16 cellular contexts compared by ENCODE assay signal in the genomic region with DNA sequence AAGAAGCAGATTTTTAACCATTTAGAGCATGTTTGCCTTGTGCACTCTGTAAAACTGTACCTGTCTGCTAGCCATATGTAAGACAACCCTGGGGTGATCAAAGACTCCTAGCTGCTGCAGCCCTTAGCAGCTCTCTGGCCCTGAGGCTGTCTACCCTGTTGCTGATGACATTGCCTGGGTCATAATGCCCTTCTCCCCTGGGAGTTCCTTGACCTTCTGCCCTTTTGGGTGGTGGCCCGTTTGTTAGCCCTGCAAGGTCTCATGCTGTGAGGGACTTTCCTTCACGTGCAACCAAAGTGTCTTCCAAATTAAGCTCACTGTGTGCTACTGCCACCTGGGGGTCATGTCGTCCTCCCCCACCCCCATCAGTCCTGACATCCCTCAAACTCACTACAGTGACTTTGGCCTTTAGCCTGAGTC. TPM values are rescaled to one million over a fixed set of nuclear protein-coding genes. Genes with fewer than 3 reads are reported as not detected.
A peak's percentile ranks its signal among the peaks of the same experiment; 100 is the strongest.
DNase-seq lines count a peak whose midpoint lies in the region; ATAC-seq and TF ChIP-seq lines count a peak whose summit lies in the region.
"Had no signal": no experiment of that assay in that cellular context is flagged by ENCODE, and none has a peak within 500 bp of the region (broad histone marks: within the 10 kb centered on the region; RNA-seq: fewer than 3 reads in every experiment).

No MANE protein-coding gene starts in this region.

- H3K36me3 ChIP-seq in GM06990 (ENCODE audit: control insufficient read depth, insufficient read depth, low read length) (no peaks in the 10 kb centered on the region), HEK293 (ENCODE audit: control insufficient read depth in 2 of 2, insufficient read depth in 1 of 2, low read length in 2 of 2) (no peaks in the 10 kb centered on the region), kidney epithelial cell (ENCODE audit: control insufficient read depth, insufficient read depth, low read length) (no peaks in the 10 kb centered on the region)
- H3K36me3 ChIP-seq: BLaER1 treated with 17β-estradiol and CSF1 and Interleukin-3, amounts not matched to agents 10 nM and 100 nM had no signal

- no peaks in the 10 kb centered on the region for H3K27me3 ChIP-seq in GM06990 (replicated peaks; ENCODE audit: control insufficient read depth, insufficient read depth, low read length)
- no peaks in the 10 kb centered on the region for H3K27me3 ChIP-seq in kidney epithelial cell (ENCODE audit: control insufficient read depth, insufficient read depth, low read length)
- H3K27me3 ChIP-seq: BLaER1 treated with 17β-estradiol and CSF1 and Interleukin-3, amounts not matched to agents 10 nM and 100 nM had no signal

- POLR2A ChIA-PET in HEK293 (lab: Yijun Ruan, JAX), result no interaction called here

- CTCF ChIA-PET in HEK293 (lab: Yijun Ruan, JAX), result interaction anchor here (0.6 to 1.5 kb wide), 6 partner anchors 10 to 1128 kb away, joined by 3 to 5 read pairs (median 4); no protein-coding TSS in a partner anchor

- peak; percentile 23 for TF ChIP-seq CTCF in GM06990 (IDR thresholded peaks at IDR 0.05; ENCODE audit: insufficient read depth, low read length, poor library complexity, severe bottlenecking)
- TF ChIP-seq CTCF in HEK293 (tag by site-specific recombination; IDR thresholded peaks at IDR 0.05), result no peak
- peak; percentile 10 for TF ChIP-seq CTCF in kidney epithelial cell (IDR thresholded peaks at IDR 0.05; ENCODE audit: insufficient read depth, low read length, poor library complexity, severe bottlenecking)

- H3K4me3 ChIP-seq in GM06990 (replicated peaks; ENCODE audit: low read depth, low read length) (no peak overlapping the region), HEK293 (ENCODE audit: low read depth, low read length) (no peak overlapping the region), kidney epithelial cell (ENCODE audit: low read depth, low read length) (no peak overlapping the region)
- H3K4me3 ChIP-seq: BLaER1 treated with 17β-estradiol and CSF1 and Interleukin-3, amounts not matched to agents 10 nM and 100 nM; SK-N-MC had no signal

- H3K9me3 ChIP-seq in HEK293 (ENCODE audit: control insufficient read depth, insufficient read depth, low read depth, low read length), result no peaks in the 10 kb centered on the region

- no peak for ATAC-seq in HG02885 (IDR thresholded peaks at IDR 0.05; ENCODE audit: poor library complexity, unreplicated experiment)

- H3K27ac ChIP-seq in HEK293 (ENCODE audit: extremely low read depth, low read depth, low read length), result no peak overlapping the region
- H3K27ac ChIP-seq: BLaER1 treated with 17β-estradiol and CSF1 and Interleukin-3, amounts not matched to agents 10 nM and 100 nM had no signal

- no peak for DNase-seq in GM06990 (ENCODE audit: extremely low read depth, insufficient read length)
- DNase-seq in OCI-M1 (lab: John Stamatoyannopoulos, UW), result peak; percentile 31
- no peak for DNase-seq in kidney epithelial cell (ENCODE audit: low read depth)
- no peak for DNase-seq in globus pallidus (ENCODE audit: low spot score)
- no peak for DNase-seq in activated T-cell treated with anti-CD3 and anti-CD28 coated beads, Interleukin-2, amount 50 U/mL, for 1 hour
- DNase-seq in hepatic stellate cell (ENCODE audit: low spot score), result no peak
- DNase-seq: activated CD4-positive, alpha-beta memory T cell treated with anti-CD3 and anti-CD28 coated beads for 36 hours; activated naive CD8-positive, alpha-beta T cell treated with anti-CD3 and anti-CD28 coated beads for 36 hours; effector memory CD4-positive, alpha-beta T cell; NCI-H2081 treated with DMSO at 0.1 percent for 48 hours; nucleus accumbens; stimulated activated CD4-positive, alpha-beta T cell treated with anti-CD3 and anti-CD28 coated beads, Interleukin-2, amount 100 ng/mL, for 24 hours had no signal

- H3K4me1 ChIP-seq in HEK293 (ENCODE audit: control insufficient read depth, insufficient read depth, low read length), result no peaks in the 10 kb centered on the region
- H3K4me1 ChIP-seq: BLaER1 treated with 17β-estradiol and CSF1 and Interleukin-3, amounts not matched to agents 10 nM and 100 nM had no signal

TF ChIP-seq in HEK293, 187 proteins besides CTCF, POLR2A, EP300 and RAD21 (continues in another document):
- TF ChIP-seq, protein P1, sequence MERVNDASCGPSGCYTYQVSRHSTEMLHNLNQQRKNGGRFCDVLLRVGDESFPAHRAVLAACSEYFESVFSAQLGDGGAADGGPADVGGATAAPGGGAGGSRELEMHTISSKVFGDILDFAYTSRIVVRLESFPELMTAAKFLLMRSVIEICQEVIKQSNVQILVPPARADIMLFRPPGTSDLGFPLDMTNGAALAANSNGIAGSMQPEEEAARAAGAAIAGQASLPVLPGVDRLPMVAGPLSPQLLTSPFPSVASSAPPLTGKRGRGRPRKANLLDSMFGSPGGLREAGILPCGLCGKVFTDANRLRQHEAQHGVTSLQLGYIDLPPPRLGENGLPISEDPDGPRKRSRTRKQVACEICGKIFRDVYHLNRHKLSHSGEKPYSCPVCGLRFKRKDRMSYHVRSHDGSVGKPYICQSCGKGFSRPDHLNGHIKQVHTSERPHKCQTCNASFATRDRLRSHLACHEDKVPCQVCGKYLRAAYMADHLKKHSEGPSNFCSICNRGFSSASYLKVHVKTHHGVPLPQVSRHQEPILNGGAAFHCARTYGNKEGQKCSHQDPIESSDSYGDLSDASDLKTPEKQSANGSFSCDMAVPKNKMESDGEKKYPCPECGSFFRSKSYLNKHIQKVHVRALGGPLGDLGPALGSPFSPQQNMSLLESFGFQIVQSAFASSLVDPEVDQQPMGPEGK (tag by site-specific recombination; IDR thresholded peaks at IDR 0.05), result 0 out of 2 replicates have a peak, but pooled peaks have one; percentile 29
- TF ChIP-seq TCF7L2 (IDR thresholded peaks at IDR 0.05; ENCODE audit: borderline replicate concordance, low read depth, low read length), result peak; percentile 31; the same call in 1 of the 2 replicates
- TF ChIP-seq ZSCAN30 (tag by site-specific recombination; IDR thresholded peaks at IDR 0.05), result peak; percentile 43; the same call in 1 of the 2 replicates
- no peak for TF ChIP-seq ZNF146 (tag by site-specific recombination; IDR thresholded peaks at IDR 0.05)
- peak; percentile 85 for TF ChIP-seq ZIC2 (tag by site-specific recombination; IDR thresholded peaks at IDR 0.05)
- TF ChIP-seq BCL11B (tag by site-specific recombination; IDR thresholded peaks at IDR 0.05; ENCODE audit: low read depth), result 0 out of 2 replicates have a peak, but pooled peaks have one; percentile 25
- TF ChIP-seq, protein P2, sequence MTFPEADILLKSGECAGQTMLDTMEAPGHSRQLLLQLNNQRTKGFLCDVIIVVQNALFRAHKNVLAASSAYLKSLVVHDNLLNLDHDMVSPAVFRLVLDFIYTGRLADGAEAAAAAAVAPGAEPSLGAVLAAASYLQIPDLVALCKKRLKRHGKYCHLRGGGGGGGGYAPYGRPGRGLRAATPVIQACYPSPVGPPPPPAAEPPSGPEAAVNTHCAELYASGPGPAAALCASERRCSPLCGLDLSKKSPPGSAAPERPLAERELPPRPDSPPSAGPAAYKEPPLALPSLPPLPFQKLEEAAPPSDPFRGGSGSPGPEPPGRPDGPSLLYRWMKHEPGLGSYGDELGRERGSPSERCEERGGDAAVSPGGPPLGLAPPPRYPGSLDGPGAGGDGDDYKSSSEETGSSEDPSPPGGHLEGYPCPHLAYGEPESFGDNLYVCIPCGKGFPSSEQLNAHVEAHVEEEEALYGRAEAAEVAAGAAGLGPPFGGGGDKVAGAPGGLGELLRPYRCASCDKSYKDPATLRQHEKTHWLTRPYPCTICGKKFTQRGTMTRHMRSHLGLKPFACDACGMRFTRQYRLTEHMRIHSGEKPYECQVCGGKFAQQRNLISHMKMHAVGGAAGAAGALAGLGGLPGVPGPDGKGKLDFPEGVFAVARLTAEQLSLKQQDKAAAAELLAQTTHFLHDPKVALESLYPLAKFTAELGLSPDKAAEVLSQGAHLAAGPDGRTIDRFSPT (tag by site-specific recombination; IDR thresholded peaks at IDR 0.05), result 0 out of 2 replicates have a peak, but pooled peaks have one; percentile 61
- peak; percentile 96 for TF ChIP-seq TRIM28 (IDR thresholded peaks at IDR 0.05; ENCODE audit: borderline replicate concordance, low read length)
- peak; percentile 88 for TF ChIP-seq SETDB1 (IDR thresholded peaks at IDR 0.05; ENCODE audit: insufficient read length, low read length)
- TF ChIP-seq ZNF664 (tag by site-specific recombination; IDR thresholded peaks at IDR 0.05), result no peak
- no peak for TF ChIP-seq ZNF398 (tag by site-specific recombination; IDR thresholded peaks at IDR 0.05)
- TF ChIP-seq ZBTB49 (tag by site-specific recombination; IDR thresholded peaks at IDR 0.05; ENCODE audit: low read depth), result no peak
- TF ChIP-seq ZBTB48 (tag by site-specific recombination; IDR thresholded peaks at IDR 0.05), result no peak

RNA-seq across cellular contexts. Expression of gene GPC6, which starts 7.4 kb away (rescaled TPM):
- total RNA-seq in kidney epithelial cell, result 62.6 and 62.7 TPM in 2 replicates
- total RNA-seq: activated CD4-positive, alpha-beta memory T cell treated with anti-CD3 and anti-CD28 coated beads for 36 hours; activated naive CD8-positive, alpha-beta T cell treated with anti-CD3 and anti-CD28 coated beads for 36 hours had no signal
